Comparison of ENCODE assay signal across 8 cellular contexts in the genomic region with DNA sequence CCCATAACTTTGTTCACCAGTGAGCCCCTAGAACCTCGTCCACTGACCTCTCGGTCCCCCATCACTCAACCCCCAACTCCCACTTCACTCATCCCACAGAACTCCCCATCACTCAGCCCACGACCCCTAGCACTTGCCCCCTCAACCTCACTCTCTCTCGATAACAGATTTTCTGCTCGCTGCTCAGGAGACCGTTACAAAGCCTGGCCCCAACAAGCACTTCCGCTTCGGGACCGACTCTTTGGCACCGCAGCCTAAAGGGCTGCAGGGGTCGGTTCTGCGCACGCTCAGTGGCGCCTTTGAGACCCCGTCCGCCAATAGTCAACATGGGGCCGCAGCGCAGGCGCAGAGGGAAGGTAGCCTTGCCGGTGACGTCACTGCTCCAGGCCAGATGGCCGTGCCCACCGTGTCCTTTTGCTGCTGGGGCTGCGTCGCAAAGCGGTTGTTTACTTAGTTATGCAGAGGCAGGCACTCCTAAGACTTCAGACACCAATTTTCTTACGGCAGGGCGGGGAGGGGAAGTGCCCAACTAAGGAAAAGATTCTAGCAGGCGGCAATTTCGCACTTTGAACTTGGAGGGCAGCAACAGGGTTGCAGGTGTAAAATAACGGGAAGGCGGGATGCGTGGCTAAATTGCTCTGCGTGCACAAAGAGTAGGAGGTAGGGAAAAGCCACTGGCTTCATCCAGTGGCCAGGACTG. TPM values are rescaled to one million over a fixed set of nuclear protein-coding genes. Genes with fewer than 3 reads are reported as not detected.
DNase-seq lines count a peak whose midpoint lies in the region; ATAC-seq and TF ChIP-seq lines count a peak whose summit lies in the region.

Gene ZNF182 (minus strand): TSS at position 232 of the 700 bp plus-strand sequence. CDS start 1,380 bp downstream, outside the sequence.

- no peaks in the 10 kb centered on the region for H3K27me3 ChIP-seq in liver (ENCODE audit: control insufficient read depth in 4 of 4, insufficient read depth in 4 of 4, low read length in 3 of 4)

- H3K36me3 ChIP-seq in liver (ENCODE audit: control insufficient read depth in 4 of 4, insufficient read depth in 3 of 4, low read depth in 1 of 4, low read length in 3 of 4) = peaks cover 0 to 3% (median 0%) of the 10 kb centered on the region in 4 donors

- no peak for TF ChIP-seq RAD21 in liver (IDR thresholded peaks at IDR 0.05)

- peaks cover 0 to 3% (median 0%) of the 10 kb centered on the region in 4 donors for H3K9me3 ChIP-seq in liver (ENCODE audit: control insufficient read depth in 4 of 4, low read length in 3 of 4)

- TF ChIP-seq CTCF in C4-2B (conservative IDR thresholded peaks at IDR 0.05) = no peak
- TF ChIP-seq CTCF in liver (IDR thresholded peaks at IDR 0.05; ENCODE audit: low read depth, low read length, missing input control) = no peak

- peak within 1 kb of the TSS; percentile 74 to 94 (median 77) for H3K4me3 ChIP-seq in liver (ENCODE audit: low read depth in 1 of 3, low read length in 3 of 3)

- peak within 1 kb of the TSS; percentile 43 for H3K27ac ChIP-seq in C4-2B
- peak within 1 kb of the TSS; percentile 76 to 88 for H3K27ac ChIP-seq in liver (ENCODE audit: low read depth in 1 of 2, low read length in 2 of 2)

- ATAC-seq in GM19372 (IDR thresholded peaks at IDR 0.05; ENCODE audit: low read depth, unreplicated experiment) (peak; percentile 91), HG03521 (IDR thresholded peaks at IDR 0.05; ENCODE audit: unreplicated experiment) (peak; percentile 90)

- DNase-seq in NCI-H748 treated with DMSO at 0.1 percent for 48 hours (lab: John Stamatoyannopoulos, UW) (peak; percentile 88), dermis blood vessel endothelial cell (peak; percentile 90)
- DNase-seq in activated CD4-positive, alpha-beta T cell treated with anti-CD3 and anti-CD28 coated beads, Interleukin-2, amount 50 U/mL, for 4 hours = peak; percentile 85 to 87
- DNase-seq in stimulated activated CD4-positive, alpha-beta T cell treated with anti-CD3 and anti-CD28 coated beads, Interleukin-2, amount 100 ng/mL, for 48 hours = peak; percentile 77 to 86

- peaks cover 0 to 6% (median 0%) of the 10 kb centered on the region in 4 donors for H3K4me1 ChIP-seq in liver (ENCODE audit: control insufficient read depth in 4 of 4, insufficient read depth in 4 of 4, low read length in 3 of 4)

- under 1% methylated on average over 33 of the region's 34 CpGs for WGBS in liver

- H3K9ac ChIP-seq in liver (ENCODE audit: low read depth in 1 of 2, low read length in 2 of 2) = peak within 1 kb of the TSS; percentile 61 to 87

TF ChIP-seq in liver, 16 proteins besides CTCF, POLR2A, EP300 and RAD21:
- TF ChIP-seq NR2F2 (IDR thresholded peaks at IDR 0.05) (peak; percentile 63), HNF4A (conservative IDR thresholded peaks at IDR 0.05) (peak in 1 of 2 donors; percentile 20), YY1 (IDR thresholded peaks at IDR 0.05) (peak; percentile 95), TAF1 (conservative IDR thresholded peaks at IDR 0.05) (no peak), FOXA1 (IDR thresholded peaks at IDR 0.05) (peak; percentile 61), EGR1 (IDR thresholded peaks at IDR 0.05; ENCODE audit: low read depth in 2 of 2) (no peak), SP1 (IDR thresholded peaks at IDR 0.05) (no peak), GABPA (IDR thresholded peaks at IDR 0.05 in 1 of 2, conservative IDR thresholded peaks at IDR 0.05 in 1 of 2) (peak in 1 of 2 donors; percentile 65), HNF4G (IDR thresholded peaks at IDR 0.05) (no peak), RXRA (IDR thresholded peaks at IDR 0.05) (peak in 1 of 2 donors; percentile 26), JUND (IDR thresholded peaks at IDR 0.05) (peak in 1 of 2 donors; percentile 28), FOXA2 (IDR thresholded peaks at IDR 0.05) (peak; percentile 87)
- TF ChIP-seq, protein P1, sequence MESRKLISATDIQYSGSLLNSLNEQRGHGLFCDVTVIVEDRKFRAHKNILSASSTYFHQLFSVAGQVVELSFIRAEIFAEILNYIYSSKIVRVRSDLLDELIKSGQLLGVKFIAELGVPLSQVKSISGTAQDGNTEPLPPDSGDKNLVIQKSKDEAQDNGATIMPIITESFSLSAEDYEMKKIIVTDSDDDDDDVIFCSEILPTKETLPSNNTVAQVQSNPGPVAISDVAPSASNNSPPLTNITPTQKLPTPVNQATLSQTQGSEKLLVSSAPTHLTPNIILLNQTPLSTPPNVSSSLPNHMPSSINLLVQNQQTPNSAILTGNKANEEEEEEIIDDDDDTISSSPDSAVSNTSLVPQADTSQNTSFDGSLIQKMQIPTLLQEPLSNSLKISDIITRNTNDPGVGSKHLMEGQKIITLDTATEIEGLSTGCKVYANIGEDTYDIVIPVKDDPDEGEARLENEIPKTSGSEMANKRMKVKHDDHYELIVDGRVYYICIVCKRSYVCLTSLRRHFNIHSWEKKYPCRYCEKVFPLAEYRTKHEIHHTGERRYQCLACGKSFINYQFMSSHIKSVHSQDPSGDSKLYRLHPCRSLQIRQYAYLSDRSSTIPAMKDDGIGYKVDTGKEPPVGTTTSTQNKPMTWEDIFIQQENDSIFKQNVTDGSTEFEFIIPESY (IDR thresholded peaks at IDR 0.05) = no peak
- TF ChIP-seq, protein P2, sequence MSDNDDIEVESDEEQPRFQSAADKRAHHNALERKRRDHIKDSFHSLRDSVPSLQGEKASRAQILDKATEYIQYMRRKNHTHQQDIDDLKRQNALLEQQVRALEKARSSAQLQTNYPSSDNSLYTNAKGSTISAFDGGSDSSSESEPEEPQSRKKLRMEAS (IDR thresholded peaks at IDR 0.05) = no peak
- TF ChIP-seq, protein P3, sequence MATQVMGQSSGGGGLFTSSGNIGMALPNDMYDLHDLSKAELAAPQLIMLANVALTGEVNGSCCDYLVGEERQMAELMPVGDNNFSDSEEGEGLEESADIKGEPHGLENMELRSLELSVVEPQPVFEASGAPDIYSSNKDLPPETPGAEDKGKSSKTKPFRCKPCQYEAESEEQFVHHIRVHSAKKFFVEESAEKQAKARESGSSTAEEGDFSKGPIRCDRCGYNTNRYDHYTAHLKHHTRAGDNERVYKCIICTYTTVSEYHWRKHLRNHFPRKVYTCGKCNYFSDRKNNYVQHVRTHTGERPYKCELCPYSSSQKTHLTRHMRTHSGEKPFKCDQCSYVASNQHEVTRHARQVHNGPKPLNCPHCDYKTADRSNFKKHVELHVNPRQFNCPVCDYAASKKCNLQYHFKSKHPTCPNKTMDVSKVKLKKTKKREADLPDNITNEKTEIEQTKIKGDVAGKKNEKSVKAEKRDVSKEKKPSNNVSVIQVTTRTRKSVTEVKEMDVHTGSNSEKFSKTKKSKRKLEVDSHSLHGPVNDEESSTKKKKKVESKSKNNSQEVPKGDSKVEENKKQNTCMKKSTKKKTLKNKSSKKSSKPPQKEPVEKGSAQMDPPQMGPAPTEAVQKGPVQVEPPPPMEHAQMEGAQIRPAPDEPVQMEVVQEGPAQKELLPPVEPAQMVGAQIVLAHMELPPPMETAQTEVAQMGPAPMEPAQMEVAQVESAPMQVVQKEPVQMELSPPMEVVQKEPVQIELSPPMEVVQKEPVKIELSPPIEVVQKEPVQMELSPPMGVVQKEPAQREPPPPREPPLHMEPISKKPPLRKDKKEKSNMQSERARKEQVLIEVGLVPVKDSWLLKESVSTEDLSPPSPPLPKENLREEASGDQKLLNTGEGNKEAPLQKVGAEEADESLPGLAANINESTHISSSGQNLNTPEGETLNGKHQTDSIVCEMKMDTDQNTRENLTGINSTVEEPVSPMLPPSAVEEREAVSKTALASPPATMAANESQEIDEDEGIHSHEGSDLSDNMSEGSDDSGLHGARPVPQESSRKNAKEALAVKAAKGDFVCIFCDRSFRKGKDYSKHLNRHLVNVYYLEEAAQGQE (IDR thresholded peaks at IDR 0.05) = peak; percentile 71
- TF ChIP-seq, protein P4, sequence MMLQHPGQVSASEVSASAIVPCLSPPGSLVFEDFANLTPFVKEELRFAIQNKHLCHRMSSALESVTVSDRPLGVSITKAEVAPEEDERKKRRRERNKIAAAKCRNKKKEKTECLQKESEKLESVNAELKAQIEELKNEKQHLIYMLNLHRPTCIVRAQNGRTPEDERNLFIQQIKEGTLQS (IDR thresholded peaks at IDR 0.05) = no peak
TF ChIP-seq in liver: peak in this region for 9.

RNA-seq across cellular contexts. Expression of gene ZNF182, which starts in this region (rescaled TPM):
- total RNA-seq in dermis blood vessel endothelial cell = 4.9 and 5.3 TPM in 2 replicates
- total RNA-seq in liver = 1 to 10 TPM; 3.1 TPM
- 1 to 10 TPM in 1 of 2 donors, under 1 TPM in 1; 0.97 to 1.3 TPM for polyA plus RNA-seq in liver

Comparison
In these comparisons a context has a peak if more than half of its experiments do, and no peak if none do; other contexts are left out.
1. Peak in every context shown above with its lines: DNase-seq, ATAC-seq, H3K4me3 ChIP-seq and H3K27ac ChIP-seq.